1 cellular context compared by ENCODE assay signal in genomic region chr6:43021270-43022047, GRCh38.
TF ChIP-seq lines count a peak whose summit lies in the region.

Gene RRP36, plus strand, starts transcription at chr6:43021623. Its CDS starts 32 bp downstream, at chr6:43021655.

TF ChIP-seq in HepG2, 621 proteins besides CTCF, POLR2A, EP300 and RAD21 (continued from another document and continues in another):
- TF ChIP-seq KIAA2018 (CRISPR knock-in tag; IDR thresholded peaks at IDR 0.05; ENCODE audit: borderline replicate concordance) (no peak), HDAC2 (CRISPR knock-in tag; IDR thresholded peaks at IDR 0.05) (0 out of 2 replicates have a peak, but pooled peaks have one; percentile 16), ZNF253 (CRISPR knock-in tag; IDR thresholded peaks at IDR 0.05; ENCODE audit: borderline replicate concordance) (peak; percentile 81; the same call in 1 of the 2 replicates), MAF1 (CRISPR knock-in tag; IDR thresholded peaks at IDR 0.05; ENCODE audit: borderline replicate concordance) (0 out of 2 replicates have a peak, but pooled peaks have one; percentile 38), ZNF484 (CRISPR knock-in tag; IDR thresholded peaks at IDR 0.05; ENCODE audit: borderline replicate concordance, low read depth) (no peak), HNF1A (IDR thresholded peaks at IDR 0.05; ENCODE audit: low read depth) (no peak), HNF1A (CRISPR knock-in tag; IDR thresholded peaks at IDR 0.05; ENCODE audit: borderline replicate concordance) (no peak), ZFP41 (CRISPR knock-in tag; IDR thresholded peaks at IDR 0.05; ENCODE audit: borderline replicate concordance) (no peak), ZNF143 (CRISPR knock-in tag; IDR thresholded peaks at IDR 0.05) (peak; percentile 73), ARID4A (CRISPR knock-in tag; IDR thresholded peaks at IDR 0.05; ENCODE audit: borderline replicate concordance) (peak; percentile 81), ZNF7 (CRISPR knock-in tag; IDR thresholded peaks at IDR 0.05) (no peak), ZNF263 (CRISPR knock-in tag; IDR thresholded peaks at IDR 0.05) (peak; percentile 19; the same call in 1 of the 2 replicates), ZNF180 (CRISPR knock-in tag; IDR thresholded peaks at IDR 0.05; ENCODE audit: borderline replicate concordance, low read depth) (0 out of 2 replicates have a peak, but pooled peaks have one; percentile 29), ZNF737 (CRISPR knock-in tag; IDR thresholded peaks at IDR 0.05; ENCODE audit: borderline replicate concordance) (no peak), THRA (CRISPR knock-in tag; IDR thresholded peaks at IDR 0.05; ENCODE audit: borderline replicate concordance) (peak; percentile 26; the same call in 1 of the 2 replicates), CENPX (CRISPR knock-in tag; IDR thresholded peaks at IDR 0.05) (no peak), ZNF580 (CRISPR knock-in tag; IDR thresholded peaks at IDR 0.05; ENCODE audit: borderline replicate concordance, low read depth) (no peak), ZNF451 (CRISPR knock-in tag; IDR thresholded peaks at IDR 0.05) (no peak), ZNF577 (CRISPR knock-in tag; IDR thresholded peaks at IDR 0.05; ENCODE audit: borderline replicate concordance, low read depth) (no peak), HNRNPH1 (optimal IDR thresholded peaks at IDR 0.05; ENCODE audit: low read depth, low read length) (no peak), BATF2 (CRISPR knock-in tag; IDR thresholded peaks at IDR 0.05) (peak; percentile 73; the same call in 1 of the 2 replicates), MEF2D (CRISPR knock-in tag; IDR thresholded peaks at IDR 0.05) (0 out of 2 replicates have a peak, but pooled peaks have one; percentile 40), EEA1 (CRISPR knock-in tag; IDR thresholded peaks at IDR 0.05; ENCODE audit: borderline replicate concordance) (0 out of 2 replicates have a peak, but pooled peaks have one; percentile 85), GLMP (CRISPR knock-in tag; IDR thresholded peaks at IDR 0.05; ENCODE audit: borderline replicate concordance) (no peak), ZNF550 (CRISPR knock-in tag; IDR thresholded peaks at IDR 0.05; ENCODE audit: borderline replicate concordance) (no peak), PHF20 (CRISPR knock-in tag; IDR thresholded peaks at IDR 0.05) (peak; percentile 84), ZNF335 (CRISPR knock-in tag; IDR thresholded peaks at IDR 0.05) (no peak), DPF2 (CRISPR knock-in tag; IDR thresholded peaks at IDR 0.05; ENCODE audit: borderline replicate concordance, low read depth) (no peak), ZNF598 (CRISPR knock-in tag; IDR thresholded peaks at IDR 0.05; ENCODE audit: borderline replicate concordance) (peak; percentile 88; the same call in 1 of the 2 replicates), HINFP (CRISPR knock-in tag; IDR thresholded peaks at IDR 0.05; ENCODE audit: low read depth) (no peak; the same call in 1 of the 2 replicates), CENPBD1 (CRISPR knock-in tag; IDR thresholded peaks at IDR 0.05; ENCODE audit: borderline replicate concordance, low read depth) (no peak), ZNF788 (CRISPR knock-in tag; IDR thresholded peaks at IDR 0.05; ENCODE audit: borderline replicate concordance) (peak; percentile 25; the same call in 1 of the 2 replicates), TEAD3 (CRISPR knock-in tag; optimal IDR thresholded peaks at IDR 0.05; ENCODE audit: borderline replicate concordance) (peak; percentile 62)
